1 cellular context compared by ENCODE assay signal in the genomic region with DNA sequence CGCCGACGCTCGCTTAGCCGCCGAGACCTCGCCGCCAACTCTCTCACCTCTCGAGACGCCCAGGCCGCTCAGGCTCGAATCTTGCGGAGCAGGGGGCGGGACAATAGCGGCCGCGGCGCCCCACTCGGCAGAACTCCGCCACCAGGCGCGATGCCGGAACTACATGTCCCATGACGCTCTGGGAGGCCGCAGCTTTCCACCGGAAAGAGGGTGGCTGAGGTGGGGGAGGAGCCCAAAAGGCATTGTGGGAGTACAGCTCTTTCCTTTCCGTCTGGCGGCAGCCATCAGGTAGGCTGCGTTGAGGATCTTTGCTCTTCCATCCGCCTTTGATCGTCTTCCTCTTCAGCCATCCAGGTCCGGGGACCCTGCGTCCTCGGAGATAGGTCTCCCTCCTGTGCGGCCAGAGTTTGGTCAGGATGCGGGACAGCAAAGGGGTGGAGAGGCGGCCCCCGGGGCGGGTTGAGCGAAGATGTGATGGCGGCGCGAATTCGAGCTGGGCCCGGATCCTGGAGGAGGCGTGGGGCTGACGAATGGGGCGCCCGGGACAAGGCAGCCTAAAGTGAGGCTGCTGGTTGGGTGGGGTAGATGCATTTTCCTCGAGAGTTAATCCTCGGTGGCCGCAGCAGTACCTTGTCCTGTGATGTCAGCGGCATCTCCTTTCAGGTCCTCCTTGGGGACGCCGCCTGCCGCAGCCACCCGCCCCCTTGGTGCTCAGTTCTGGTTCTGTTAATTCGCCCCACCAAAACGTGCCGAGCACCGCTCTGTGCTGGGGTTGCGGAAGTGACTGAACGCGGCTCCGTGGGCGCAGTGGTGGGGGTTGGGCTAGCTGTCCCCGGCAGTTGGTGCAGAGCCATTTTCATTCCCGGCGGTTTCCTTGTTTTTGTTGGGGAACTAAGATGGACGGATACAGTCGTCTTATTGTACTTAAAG.
A peak's percentile ranks its signal among the peaks of the same experiment; 100 is the strongest.
TF ChIP-seq lines count a peak whose summit lies in the region.

A gene (minus strand): TSS at position 105 of the 930 bp plus-strand sequence. CDS start 6,086 bp downstream, outside the sequence.
A gene (plus strand): TSS at position 247 of the 930 bp plus-strand sequence. CDS start 728 bp downstream, outside the sequence.

TF ChIP-seq in HepG2, 621 proteins besides CTCF, POLR2A, EP300 and RAD21 (continued from another document):
- TF ChIP-seq, protein P1, sequence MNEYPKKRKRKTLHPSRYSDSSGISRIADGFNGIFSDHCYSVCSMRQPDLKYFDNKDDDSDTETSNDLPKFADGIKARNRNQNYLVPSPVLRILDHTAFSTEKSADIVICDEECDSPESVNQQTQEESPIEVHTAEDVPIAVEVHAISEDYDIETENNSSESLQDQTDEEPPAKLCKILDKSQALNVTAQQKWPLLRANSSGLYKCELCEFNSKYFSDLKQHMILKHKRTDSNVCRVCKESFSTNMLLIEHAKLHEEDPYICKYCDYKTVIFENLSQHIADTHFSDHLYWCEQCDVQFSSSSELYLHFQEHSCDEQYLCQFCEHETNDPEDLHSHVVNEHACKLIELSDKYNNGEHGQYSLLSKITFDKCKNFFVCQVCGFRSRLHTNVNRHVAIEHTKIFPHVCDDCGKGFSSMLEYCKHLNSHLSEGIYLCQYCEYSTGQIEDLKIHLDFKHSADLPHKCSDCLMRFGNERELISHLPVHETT (CRISPR knock-in tag; conservative IDR thresholded peaks at IDR 0.05): peak; percentile 64; the same call in 1 of the 2 replicates
- TF ChIP-seq HNRNPK (IDR thresholded peaks at IDR 0.05; ENCODE audit: low read depth, low read length, poor library complexity, severe bottlenecking) (no peak), SETDB1 (CRISPR knock-in tag; IDR thresholded peaks at IDR 0.05; ENCODE audit: borderline replicate concordance) (no peak), GATAD2A (CRISPR knock-in tag; IDR thresholded peaks at IDR 0.05) (peak; percentile 53; the same call in 1 of the 2 replicates), IRX3 (CRISPR knock-in tag; IDR thresholded peaks at IDR 0.05; ENCODE audit: borderline replicate concordance, low read depth) (no peak), ZBTB42 (CRISPR knock-in tag; IDR thresholded peaks at IDR 0.05) (no peak), KDM5B (CRISPR knock-in tag; IDR thresholded peaks at IDR 0.05; ENCODE audit: borderline replicate concordance) (peak; percentile 88), SRSF9 (IDR thresholded peaks at IDR 0.05; ENCODE audit: borderline replicate concordance, insufficient read depth, low read depth, low read length, poor library complexity, severe bottlenecking) (no peak), SAP130 (CRISPR knock-in tag; IDR thresholded peaks at IDR 0.05; ENCODE audit: low read depth) (peak; percentile 80), GATAD1 (CRISPR knock-in tag; IDR thresholded peaks at IDR 0.05) (peak; percentile 83), HOXA5 (CRISPR knock-in tag; IDR thresholded peaks at IDR 0.05) (peak; percentile 78), NR2F6 (IDR thresholded peaks at IDR 0.05) (no peak), NR2F6 (CRISPR knock-in tag; IDR thresholded peaks at IDR 0.05) (0 out of 2 replicates have a peak, but pooled peaks have one; percentile 26), NR2C2 (CRISPR knock-in tag; IDR thresholded peaks at IDR 0.05; ENCODE audit: borderline replicate concordance) (peak; percentile 87), FOSL2 (CRISPR knock-in tag; IDR thresholded peaks at IDR 0.05) (peak; percentile 51), ZFP36L2 (CRISPR knock-in tag; IDR thresholded peaks at IDR 0.05) (0 out of 2 replicates have a peak, but pooled peaks have one; percentile 80), SMAD1 (CRISPR knock-in tag; IDR thresholded peaks at IDR 0.05; ENCODE audit: borderline replicate concordance, low read depth) (peak; percentile 90; the same call in 1 of the 2 replicates), ZNF670 (CRISPR knock-in tag; IDR thresholded peaks at IDR 0.05; ENCODE audit: borderline replicate concordance) (peak; percentile 75; the same call in 1 of the 2 replicates), HNF4G (IDR thresholded peaks at IDR 0.05; ENCODE audit: borderline replicate concordance, low read depth, low read length) (no peak), HNF4G (CRISPR knock-in tag; IDR thresholded peaks at IDR 0.05; ENCODE audit: borderline replicate concordance, low read depth) (no peak), SNAI1 (CRISPR knock-in tag; IDR thresholded peaks at IDR 0.05; ENCODE audit: borderline replicate concordance) (peak; percentile 61)
- TF ChIP-seq, protein P2, sequence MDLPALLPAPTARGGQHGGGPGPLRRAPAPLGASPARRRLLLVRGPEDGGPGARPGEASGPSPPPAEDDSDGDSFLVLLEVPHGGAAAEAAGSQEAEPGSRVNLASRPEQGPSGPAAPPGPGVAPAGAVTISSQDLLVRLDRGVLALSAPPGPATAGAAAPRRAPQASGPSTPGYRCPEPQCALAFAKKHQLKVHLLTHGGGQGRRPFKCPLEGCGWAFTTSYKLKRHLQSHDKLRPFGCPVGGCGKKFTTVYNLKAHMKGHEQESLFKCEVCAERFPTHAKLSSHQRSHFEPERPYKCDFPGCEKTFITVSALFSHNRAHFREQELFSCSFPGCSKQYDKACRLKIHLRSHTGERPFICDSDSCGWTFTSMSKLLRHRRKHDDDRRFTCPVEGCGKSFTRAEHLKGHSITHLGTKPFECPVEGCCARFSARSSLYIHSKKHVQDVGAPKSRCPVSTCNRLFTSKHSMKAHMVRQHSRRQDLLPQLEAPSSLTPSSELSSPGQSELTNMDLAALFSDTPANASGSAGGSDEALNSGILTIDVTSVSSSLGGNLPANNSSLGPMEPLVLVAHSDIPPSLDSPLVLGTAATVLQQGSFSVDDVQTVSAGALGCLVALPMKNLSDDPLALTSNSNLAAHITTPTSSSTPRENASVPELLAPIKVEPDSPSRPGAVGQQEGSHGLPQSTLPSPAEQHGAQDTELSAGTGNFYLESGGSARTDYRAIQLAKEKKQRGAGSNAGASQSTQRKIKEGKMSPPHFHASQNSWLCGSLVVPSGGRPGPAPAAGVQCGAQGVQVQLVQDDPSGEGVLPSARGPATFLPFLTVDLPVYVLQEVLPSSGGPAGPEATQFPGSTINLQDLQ (CRISPR knock-in tag; IDR thresholded peaks at IDR 0.05): no peak
- TF ChIP-seq, protein P3, sequence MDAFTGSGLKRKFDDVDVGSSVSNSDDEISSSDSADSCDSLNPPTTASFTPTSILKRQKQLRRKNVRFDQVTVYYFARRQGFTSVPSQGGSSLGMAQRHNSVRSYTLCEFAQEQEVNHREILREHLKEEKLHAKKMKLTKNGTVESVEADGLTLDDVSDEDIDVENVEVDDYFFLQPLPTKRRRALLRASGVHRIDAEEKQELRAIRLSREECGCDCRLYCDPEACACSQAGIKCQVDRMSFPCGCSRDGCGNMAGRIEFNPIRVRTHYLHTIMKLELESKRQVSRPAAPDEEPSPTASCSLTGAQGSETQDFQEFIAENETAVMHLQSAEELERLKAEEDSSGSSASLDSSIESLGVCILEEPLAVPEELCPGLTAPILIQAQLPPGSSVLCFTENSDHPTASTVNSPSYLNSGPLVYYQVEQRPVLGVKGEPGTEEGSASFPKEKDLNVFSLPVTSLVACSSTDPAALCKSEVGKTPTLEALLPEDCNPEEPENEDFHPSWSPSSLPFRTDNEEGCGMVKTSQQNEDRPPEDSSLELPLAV (CRISPR knock-in tag; conservative IDR thresholded peaks at IDR 0.05; ENCODE audit: low read depth): no peak
- TF ChIP-seq, protein P4, sequence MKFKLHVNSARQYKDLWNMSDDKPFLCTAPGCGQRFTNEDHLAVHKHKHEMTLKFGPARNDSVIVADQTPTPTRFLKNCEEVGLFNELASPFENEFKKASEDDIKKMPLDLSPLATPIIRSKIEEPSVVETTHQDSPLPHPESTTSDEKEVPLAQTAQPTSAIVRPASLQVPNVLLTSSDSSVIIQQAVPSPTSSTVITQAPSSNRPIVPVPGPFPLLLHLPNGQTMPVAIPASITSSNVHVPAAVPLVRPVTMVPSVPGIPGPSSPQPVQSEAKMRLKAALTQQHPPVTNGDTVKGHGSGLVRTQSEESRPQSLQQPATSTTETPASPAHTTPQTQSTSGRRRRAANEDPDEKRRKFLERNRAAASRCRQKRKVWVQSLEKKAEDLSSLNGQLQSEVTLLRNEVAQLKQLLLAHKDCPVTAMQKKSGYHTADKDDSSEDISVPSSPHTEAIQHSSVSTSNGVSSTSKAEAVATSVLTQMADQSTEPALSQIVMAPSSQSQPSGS (CRISPR knock-in tag; IDR thresholded peaks at IDR 0.05): peak; percentile 79
- TF ChIP-seq, protein P5, sequence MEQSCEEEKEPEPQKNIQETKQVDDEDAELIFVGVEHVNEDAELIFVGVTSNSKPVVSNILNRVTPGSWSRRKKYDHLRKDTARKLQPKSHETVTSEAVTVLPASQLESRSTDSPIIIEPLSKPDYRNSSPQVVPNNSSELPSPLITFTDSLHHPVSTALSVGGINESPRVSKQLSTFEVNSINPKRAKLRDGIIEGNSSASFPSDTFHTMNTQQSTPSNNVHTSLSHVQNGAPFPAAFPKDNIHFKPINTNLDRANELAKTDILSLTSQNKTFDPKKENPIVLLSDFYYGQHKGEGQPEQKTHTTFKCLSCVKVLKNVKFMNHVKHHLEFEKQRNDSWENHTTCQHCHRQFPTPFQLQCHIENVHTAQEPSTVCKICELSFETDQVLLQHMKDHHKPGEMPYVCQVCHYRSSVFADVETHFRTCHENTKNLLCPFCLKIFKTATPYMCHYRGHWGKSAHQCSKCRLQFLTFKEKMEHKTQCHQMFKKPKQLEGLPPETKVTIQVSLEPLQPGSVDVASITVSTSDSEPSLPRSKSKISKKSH (CRISPR knock-in tag; IDR thresholded peaks at IDR 0.05; ENCODE audit: borderline replicate concordance): peak; percentile 91
